In the genomic region with DNA sequence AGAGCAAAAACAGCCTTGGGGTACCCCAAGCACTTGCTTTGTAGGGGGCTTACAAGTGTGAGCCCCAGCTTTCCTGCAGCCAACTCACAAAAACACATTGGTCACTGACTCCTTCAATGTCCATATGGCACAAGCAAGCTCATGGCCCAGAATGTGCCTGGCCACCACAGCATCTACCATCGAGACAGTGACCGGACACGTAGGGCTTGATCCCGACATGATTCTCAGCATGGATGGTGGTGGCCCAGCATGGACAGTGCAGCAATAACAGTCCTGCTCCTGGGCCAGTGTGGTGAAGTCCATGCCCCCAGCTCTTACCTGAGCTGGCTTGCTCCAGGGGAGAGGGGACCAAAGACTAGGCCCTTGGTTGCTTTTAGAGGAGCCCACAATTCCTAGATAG, we compare ENCODE assay signal across 19 cellular contexts.
"Had no signal": no experiment of that assay in that cellular context is flagged by ENCODE, and none has a peak within 500 bp of the region (broad histone marks: within the 10 kb centered on the region; RNA-seq: fewer than 3 reads in every experiment).

No MANE protein-coding gene starts in this region.

- H3K9me3 Mint-ChIP-seq: activated CD8-positive, alpha-beta T cell treated with anti-CD3 and anti-CD28 coated beads for 36 hours; activated naive CD4-positive, alpha-beta T cell treated with anti-CD3 and anti-CD28 coated beads, Interleukin-2, amount 10 ng/mL, durations not matched to agents 7 days and 5 days; activated naive CD8-positive, alpha-beta T cell treated with anti-CD3 and anti-CD28 coated beads for 36 hours; activated T-cell treated with anti-CD3 and anti-CD28 coated beads, Interleukin-2, amount 50 U/mL, for 72 hours; activated T-helper 2 cell treated with anti-CD3 and anti-CD28 coated beads, Interferon-gamma antibody, Interleukin-2, Interleukin-4, amounts not matched to agents 10 μg/mL and 5 μg/mL and 100 μg/mL, durations not matched to agents 14 hours and 24 hours and 36 hours had no signal

- H3K4me3 ChIP-seq: SJCRH30 had no signal

- H3K9me3 ChIP-seq: SJCRH30 had no signal

- H3K27me3 Mint-ChIP-seq: activated CD8-positive, alpha-beta T cell treated with anti-CD3 and anti-CD28 coated beads for 36 hours; activated naive CD4-positive, alpha-beta T cell treated with anti-CD3 and anti-CD28 coated beads, Interleukin-2, amount 10 ng/mL, durations not matched to agents 7 days and 5 days; activated naive CD8-positive, alpha-beta T cell treated with anti-CD3 and anti-CD28 coated beads for 36 hours had no signal

- DNase-seq: activated CD4-positive, alpha-beta T cell treated with anti-CD3 and anti-CD28 coated beads for 4 hours; activated CD8-positive, alpha-beta memory T cell treated with anti-CD3 and anti-CD28 coated beads, Interleukin-2, amount 50 U/mL, for 4 hours; activated CD8-positive, alpha-beta T cell treated with anti-CD3 and anti-CD28 coated beads for 36 hours; activated gamma-delta T cell treated with Interleukin-2 at 50 U/mL for 16 hours; activated naive CD4-positive, alpha-beta T cell treated with anti-CD3 and anti-CD28 coated beads, Interleukin-2, amount 10 ng/mL, durations not matched to agents 7 days and 5 days; activated naive CD8-positive, alpha-beta T cell treated with anti-CD3 and anti-CD28 coated beads for 36 hours; activated T-cell treated with anti-CD3 and anti-CD28 coated beads, Interleukin-2, amount 50 U/mL, for 72 hours; NCI-H1105 treated with DMSO at 0.1 percent for 48 hours; NCI-H1436 treated with DMSO at 0.1 percent for 48 hours; NCI-H187; NCI-H2081; NCI-H446; NCI-H524; PC-3; SJCRH30; SW 1271 had no signal

- H3K4me3 Mint-ChIP-seq: activated CD8-positive, alpha-beta T cell treated with anti-CD3 and anti-CD28 coated beads for 36 hours; activated naive CD4-positive, alpha-beta T cell treated with anti-CD3 and anti-CD28 coated beads, Interleukin-2, amount 10 ng/mL, durations not matched to agents 7 days and 5 days; activated naive CD8-positive, alpha-beta T cell treated with anti-CD3 and anti-CD28 coated beads for 36 hours; activated T-cell treated with anti-CD3 and anti-CD28 coated beads, Interleukin-2, amount 50 U/mL, for 72 hours had no signal

- ATAC-seq: activated CD4-positive, CD25-positive, alpha-beta regulatory T cell treated with anti-CD3 and anti-CD28 coated beads, Interleukin-2, amount 50 U/mL, for 24 hours; activated CD8-positive, alpha-beta T cell treated with anti-CD3 and anti-CD28 coated beads for 36 hours; activated T-cell treated with anti-CD3 and anti-CD28 coated beads, Interleukin-2, amount 50 U/mL, for 72 hours; PC-3; SK-N-SH treated with all-trans-retinoic acid at 6 μM for 48 hours had no signal

- H3K27ac Mint-ChIP-seq: activated CD8-positive, alpha-beta T cell treated with anti-CD3 and anti-CD28 coated beads for 36 hours; activated naive CD4-positive, alpha-beta T cell treated with anti-CD3 and anti-CD28 coated beads, Interleukin-2, amount 10 ng/mL, durations not matched to agents 7 days and 5 days; activated naive CD8-positive, alpha-beta T cell treated with anti-CD3 and anti-CD28 coated beads for 36 hours; activated T-cell treated with anti-CD3 and anti-CD28 coated beads, Interleukin-2, amount 50 U/mL, for 72 hours; activated T-helper 2 cell treated with anti-CD3 and anti-CD28 coated beads, Interferon-gamma antibody, Interleukin-2, Interleukin-4, amounts not matched to agents 10 μg/mL and 5 μg/mL and 100 μg/mL, durations not matched to agents 14 hours and 24 hours and 36 hours had no signal

- H3K27ac ChIP-seq: SJCRH30 had no signal

- H3K27me3 ChIP-seq: SJCRH30 had no signal
